In genomic region chr17:21019976-21020575, GRCh38 we compare ENCODE assay signal across 8 cellular contexts. TPM values are rescaled to one million over a fixed set of nuclear protein-coding genes. Genes with fewer than 3 reads are reported as not detected.
A peak's percentile ranks its signal among the peaks of the same experiment; 100 is the strongest.
DNase-seq lines count a peak whose midpoint lies in the region; ATAC-seq and TF ChIP-seq lines count a peak whose summit lies in the region.

No MANE protein-coding gene starts in this region.

- peak; percentile 50 for TF ChIP-seq CTCF in LNCAP (IDR thresholded peaks at IDR 0.05)

- ATAC-seq in activated T-cell treated with anti-CD3 and anti-CD28 coated beads, Interleukin-2, amount 50 U/mL, for 4 hours: peak in 1 of 2 donors; percentile 67
- ATAC-seq in left cardiac atrium (peak; percentile 50 to 80), GM18517 (IDR thresholded peaks at IDR 0.05; ENCODE audit: unreplicated experiment) (no peak)
- peak; percentile 91 for ATAC-seq in stimulated activated memory B cell treated with anti-CD40 and anti-IgM and Interleukin-4, amounts not matched to agents 10 μg/mL and 1 μg/mL and 100 μg/mL, for 72 hours

- peak overlapping the region; percentile 77 for H3K27ac Mint-ChIP-seq in stimulated activated memory B cell treated with anti-CD40 and anti-IgM and Interleukin-4, amounts not matched to agents 10 μg/mL and 1 μg/mL and 100 μg/mL, for 72 hours

- no peaks in the 10 kb centered on the region for H3K27me3 Mint-ChIP-seq in activated T-cell treated with anti-CD3 and anti-CD28 coated beads, Interleukin-2, amount 50 U/mL, for 4 hours (ENCODE audit: low read depth)
- no peaks in the 10 kb centered on the region for H3K27me3 Mint-ChIP-seq in stimulated activated memory B cell treated with anti-CD40 and anti-IgM and Interleukin-4, amounts not matched to agents 10 μg/mL and 1 μg/mL and 100 μg/mL, for 72 hours

- intact Hi-C loops in left cardiac atrium (cut with DNase I): no loop called here

- peaks cover 51% of the 10 kb centered on the region for H3K36me3 Mint-ChIP-seq in activated T-cell treated with anti-CD3 and anti-CD28 coated beads, Interleukin-2, amount 50 U/mL, for 4 hours (ENCODE audit: insufficient read depth)
- H3K36me3 Mint-ChIP-seq in stimulated activated memory B cell treated with anti-CD40 and anti-IgM and Interleukin-4, amounts not matched to agents 10 μg/mL and 1 μg/mL and 100 μg/mL, for 72 hours: peaks cover 72% of the 10 kb centered on the region

- H3K4me3 Mint-ChIP-seq in activated T-cell treated with anti-CD3 and anti-CD28 coated beads, Interleukin-2, amount 50 U/mL, for 4 hours: no peak overlapping the region
- H3K4me3 Mint-ChIP-seq in stimulated activated memory B cell treated with anti-CD40 and anti-IgM and Interleukin-4, amounts not matched to agents 10 μg/mL and 1 μg/mL and 100 μg/mL, for 72 hours: peak overlapping the region; percentile 7

- H3K9me3 Mint-ChIP-seq in activated T-cell treated with anti-CD3 and anti-CD28 coated beads, Interleukin-2, amount 50 U/mL, for 4 hours: no peaks in the 10 kb centered on the region
- no peaks in the 10 kb centered on the region for H3K9me3 Mint-ChIP-seq in stimulated activated memory B cell treated with anti-CD40 and anti-IgM and Interleukin-4, amounts not matched to agents 10 μg/mL and 1 μg/mL and 100 μg/mL, for 72 hours

- peaks cover 25% of the 10 kb centered on the region for H3K4me1 Mint-ChIP-seq in activated T-cell treated with anti-CD3 and anti-CD28 coated beads, Interleukin-2, amount 50 U/mL, for 4 hours (ENCODE audit: low read depth)
- peaks cover 52% of the 10 kb centered on the region for H3K4me1 Mint-ChIP-seq in stimulated activated memory B cell treated with anti-CD40 and anti-IgM and Interleukin-4, amounts not matched to agents 10 μg/mL and 1 μg/mL and 100 μg/mL, for 72 hours

- DNase-seq in DMS 273 (lab: John Stamatoyannopoulos, UW; ENCODE audit: unreplicated experiment) (peak; percentile 47), DMS 273 treated with DMSO at 0.1 percent for 48 hours (lab: John Stamatoyannopoulos, UW) (no peak), left cardiac atrium (no peak), GM19238 (ENCODE audit: insufficient read length, low spot score) (no peak)
- DNase-seq in activated T-cell treated with anti-CD3 and anti-CD28 coated beads, Interleukin-2, amount 50 U/mL, for 4 hours: peak; percentile 31

RNA-seq across cellular contexts. Expression of gene USP22, which starts 22.7 kb away (rescaled TPM):
- total RNA-seq in activated T-cell treated with anti-CD3 and anti-CD28 coated beads, Interleukin-2, amount 50 U/mL, for 4 hours: 100 to 1,000 TPM; 112 to 125 (median 124) TPM
- 100 to 1,000 TPM; 145 to 152 TPM for total RNA-seq in left cardiac atrium

Comparison
In these comparisons a context has a peak if more than half of its experiments do, and no peak if none do; other contexts are left out.
1. DNase-seq: peak in DMS 273 (single experiment) and activated T-cell treated with anti-CD3 and anti-CD28 coated beads, Interleukin-2, amount 50 U/mL, for 4 hours (single experiment); none in DMS 273 treated with DMSO at 0.1 percent for 48 hours (single experiment), left cardiac atrium (single experiment) and GM19238 (single experiment).